ENCODE assay signal across 18 cellular contexts in genomic region chr2:64938607-64939285, GRCh38. TPM values are rescaled to one million over a fixed set of nuclear protein-coding genes. Genes with fewer than 3 reads are reported as not detected.
DNase-seq lines count a peak whose midpoint lies in the region; ATAC-seq, FAIRE-seq and TF ChIP-seq lines count a peak whose summit lies in the region.
"Had no signal": no experiment of that assay in that cellular context is flagged by ENCODE, and none has a peak within 500 bp of the region (broad histone marks: within the 10 kb centered on the region; RNA-seq: fewer than 3 reads in every experiment).

No MANE protein-coding gene starts in this region.

- H2BK12ac ChIP-seq in H9 (ENCODE audit: insufficient read length, low read depth, low read length): no peak overlapping the region

- no peak overlapping the region for H3T11ph ChIP-seq in H9 (ENCODE audit: low read length)

- H3K9ac ChIP-seq in OCI-LY1 (ENCODE audit: low read length) (peak overlapping the region; percentile 51), H9 (ENCODE audit: extremely low read depth, insufficient read length, low read length) (no peak overlapping the region)

- no peak overlapping the region for H3K4ac ChIP-seq in H9 (ENCODE audit: low read depth, low read length)

- no peak overlapping the region for H3K18ac ChIP-seq in H9 (ENCODE audit: insufficient read length, low read depth, low read length)

- TF ChIP-seq POLR2A in GM12892 (IDR thresholded peaks at IDR 0.05; ENCODE audit: low read depth, low read length) (no peak; the same call in none of the 2 replicates), uterus (IDR thresholded peaks at IDR 0.05) (no peak)

- 100% methylated on average over 2 of the region's 7 CpGs for WGBS in H9 (ENCODE audit: extremely low coverage, insufficient read length, low lambda C conversion rate)

- no peak overlapping the region for H2BK120ac ChIP-seq in H9 (ENCODE audit: low read depth, low read length, poor library complexity, severe bottlenecking)

- no peaks in the 10 kb centered on the region for H3K27me3 ChIP-seq in CD4-positive, CD25-positive, alpha-beta regulatory T cell (ENCODE audit: control insufficient read depth, insufficient read depth, low read length)
- H3K27me3 ChIP-seq in OCI-LY1 (ENCODE audit: insufficient read depth, low read length): no peaks in the 10 kb centered on the region
- no peaks in the 10 kb centered on the region for H3K27me3 ChIP-seq in lower lobe of right lung (ENCODE audit: low read depth)
- no peaks in the 10 kb centered on the region for H3K27me3 ChIP-seq in uterus
- no peaks in the 10 kb centered on the region for H3K27me3 ChIP-seq in H9 (ENCODE audit: insufficient read depth, low read length)
- H3K27me3 ChIP-seq: right atrium auricular region had no signal

- H2AK5ac ChIP-seq in H9 (ENCODE audit: insufficient read length, low read length): no peak overlapping the region

- H2BK20ac ChIP-seq in H9 (ENCODE audit: low read depth, low read length, poor library complexity, severe bottlenecking): no peak overlapping the region

- no peaks in the 10 kb centered on the region for H3K79me2 ChIP-seq in OCI-LY1 (ENCODE audit: insufficient read depth, low read length)
- no peaks in the 10 kb centered on the region for H3K79me2 ChIP-seq in H9 (ENCODE audit: insufficient read depth, low read length)

- no peaks in the 10 kb centered on the region for H3K23me2 ChIP-seq in H9 (ENCODE audit: insufficient read length, low read depth, low read length, poor library complexity, severe bottlenecking)

- H3K36me3 Mint-ChIP-seq in CD4-positive, CD25-positive, alpha-beta regulatory T cell: no peaks in the 10 kb centered on the region
- peaks cover 0 to 10% (median 4%) of the 10 kb centered on the region in 3 experiments; a peak in 4 of 7 replicates for H3K36me3 Mint-ChIP-seq in H9 (ENCODE audit: insufficient read depth in 1 of 3, low read depth in 3 of 3)
- H3K36me3 Mint-ChIP-seq: CD8-positive, alpha-beta memory T cell had no signal

- peak overlapping the region; percentile 90 to 94 (median 91) for H3K27ac Mint-ChIP-seq in CD4-positive, CD25-positive, alpha-beta regulatory T cell
- H3K27ac Mint-ChIP-seq in H9: no peak overlapping the region; a peak in 1 of 7 replicates
- H3K27ac Mint-ChIP-seq: activated naive CD8-positive, alpha-beta T cell treated with anti-CD3 and anti-CD28 coated beads, Interleukin-2, amount 50 U/mL, for 24 hours had no signal

- H3K4me1 Mint-ChIP-seq in CD4-positive, CD25-positive, alpha-beta regulatory T cell: peaks cover 15 to 21% (median 16%) of the 10 kb centered on the region in 4 donors
- H3K4me1 Mint-ChIP-seq in H9: peaks cover 15 to 16% of the 10 kb centered on the region in 2 experiments

- H3K27me3 Mint-ChIP-seq in CD4-positive, CD25-positive, alpha-beta regulatory T cell: no peaks in the 10 kb centered on the region
- peaks cover 8% of the 10 kb centered on the region for H3K27me3 Mint-ChIP-seq in H9 (ENCODE audit: low read depth)
- H3K27me3 Mint-ChIP-seq: activated naive CD8-positive, alpha-beta T cell treated with anti-CD3 and anti-CD28 coated beads, Interleukin-2, amount 50 U/mL, for 24 hours had no signal

- no peak overlapping the region for H4K91ac ChIP-seq in H9 (ENCODE audit: insufficient read length, low read depth, low read length)

- no peaks in the 10 kb centered on the region for H3K36me3 ChIP-seq in CD4-positive, CD25-positive, alpha-beta regulatory T cell (ENCODE audit: control insufficient read depth, insufficient read depth, low read length)
- no peaks in the 10 kb centered on the region; the same call in 1 of the 2 replicates for H3K36me3 ChIP-seq in OCI-LY1 (ENCODE audit: insufficient read depth, low read length)
- H3K36me3 ChIP-seq in lower lobe of right lung: no peaks in the 10 kb centered on the region
- H3K36me3 ChIP-seq in uterus: no peaks in the 10 kb centered on the region
- H3K36me3 ChIP-seq: right atrium auricular region had no signal

- H4K8ac ChIP-seq in H9 (replicated peaks; ENCODE audit: insufficient read length, low read depth, low read length): no peak overlapping the region

- no peak for DNase-seq in CD4-positive, CD25-positive, alpha-beta regulatory T cell
- DNase-seq in GM12892 (ENCODE audit: insufficient read length): no peak
- no peak for DNase-seq in lower lobe of right lung
- no peak for DNase-seq in uterus
- DNase-seq in NCI-H524 treated with DMSO at 0.1 percent for 48 hours (lab: John Stamatoyannopoulos, UW): no peak
- no peak for DNase-seq in H9
- DNase-seq in SHP77 treated with DMSO at 0.1 percent for 48 hours (lab: John Stamatoyannopoulos, UW): no peak
- DNase-seq: activated naive CD8-positive, alpha-beta T cell treated with anti-CD3 and anti-CD28 coated beads, Interleukin-2, amount 50 U/mL, for 24 hours; CD8-positive, alpha-beta memory T cell; EL; NCI-H1417 treated with DMSO at 0.1 percent for 48 hours had no signal

- no peak for ATAC-seq in CD4-positive, CD25-positive, alpha-beta regulatory T cell (ENCODE audit: low read depth in 2 of 2)
- no peak for ATAC-seq in lower lobe of right lung

- intact Hi-C loops in lower lobe of right lung (cut with DNase I) (no loop called here), uterus (cut with DNase I; ENCODE audit: low total_unique reads) (no loop called here)

- no peak overlapping the region for H3K23ac ChIP-seq in H9 (ENCODE audit: insufficient read length, low read depth, low read length)

- H2BK15ac ChIP-seq in H9 (ENCODE audit: low read depth, low read length): no peak overlapping the region

- H4K5ac ChIP-seq in H9 (ENCODE audit: insufficient read length, low read depth, low read length): no peak overlapping the region

- no peaks in the 10 kb centered on the region for H3K9me3 ChIP-seq in CD4-positive, CD25-positive, alpha-beta regulatory T cell (ENCODE audit: control insufficient read depth in 2 of 2, low read length in 2 of 2)
- H3K9me3 ChIP-seq in OCI-LY1 (ENCODE audit: low read length) (peaks cover 4% of the 10 kb centered on the region; the same call in 1 of the 2 replicates), lower lobe of right lung (no peaks in the 10 kb centered on the region), uterus (no peaks in the 10 kb centered on the region), H9 (ENCODE audit: control insufficient read depth, low read depth, low read length) (no peaks in the 10 kb centered on the region)
- H3K9me3 ChIP-seq: right atrium auricular region had no signal

- no peak overlapping the region for H3K27ac ChIP-seq in CD4-positive, CD25-positive, alpha-beta regulatory T cell (ENCODE audit: insufficient read depth, low read length, poor library complexity, severe bottlenecking)
- H3K27ac ChIP-seq in OCI-LY1 (ENCODE audit: low read depth, low read length, poor library complexity, severe bottlenecking) (peak overlapping the region; percentile 93), lower lobe of right lung (peak overlapping the region; percentile 6), uterus (no peak overlapping the region), H9 (ENCODE audit: insufficient read length, low read depth, low read length) (no peak overlapping the region)
- H3K27ac ChIP-seq: right atrium auricular region had no signal

- no peak overlapping the region for H2AFZ ChIP-seq in OCI-LY1 (ENCODE audit: low read length)
- H2AFZ ChIP-seq in H9 (ENCODE audit: low read length): no peak overlapping the region

- H3K14ac ChIP-seq in H9 (ENCODE audit: insufficient read depth, low read length): no peak overlapping the region; the same call in 1 of the 2 replicates

- FAIRE-seq in GM12892 (lab: Jason Lieb, UNC): peak; percentile 83
- FAIRE-seq: bronchial epithelial cell, frontal cortex, HTR-8/SVneo, urothelium cell line had no signal

- H3K9me2 ChIP-seq in OCI-LY1 (ENCODE audit: low read depth, low read length): no peaks in the 10 kb centered on the region

- peak overlapping the region; percentile 71 for H3K4me2 ChIP-seq in OCI-LY1 (ENCODE audit: low read length)
- H3K4me2 ChIP-seq in H9 (ENCODE audit: insufficient read depth, insufficient read length, low read length): no peak overlapping the region

- H3K56ac ChIP-seq in H9 (ENCODE audit: insufficient read length, low read depth, low read length): no peak overlapping the region

- no peak for TF ChIP-seq CTCF in OCI-LY1 (IDR thresholded peaks at IDR 0.05; ENCODE audit: low read length)
- no peak for TF ChIP-seq CTCF in lower lobe of right lung (IDR thresholded peaks at IDR 0.05)
- no peak for TF ChIP-seq CTCF in uterus (IDR thresholded peaks at IDR 0.05)
- TF ChIP-seq CTCF in H9 (conservative IDR thresholded peaks at IDR 0.05): no peak

- peak overlapping the region in 2 of 4 donors; percentile 75 to 85 for H3K4me3 Mint-ChIP-seq in CD4-positive, CD25-positive, alpha-beta regulatory T cell
- no peak overlapping the region for H3K4me3 Mint-ChIP-seq in H9
- H3K4me3 Mint-ChIP-seq: activated T-helper 17 cell treated with anti-CD3 and anti-CD28 coated beads, Interleukin-2, amount 50 U/mL, for 72 hours had no signal

- peak overlapping the region; percentile 63 for H3K4me3 ChIP-seq in CD4-positive, CD25-positive, alpha-beta regulatory T cell (ENCODE audit: low read depth, low read length)
- H3K4me3 ChIP-seq in OCI-LY1 (ENCODE audit: low read depth, low read length, poor library complexity, severe bottlenecking) (peak overlapping the region; percentile 45), lower lobe of right lung (no peak overlapping the region), uterus (no peak overlapping the region)
- H3K4me3 ChIP-seq: right atrium auricular region had no signal

- no peaks in the 10 kb centered on the region for H3F3A ChIP-seq in OCI-LY1 (ENCODE audit: insufficient read depth, low read length)

- H2BK5ac ChIP-seq in H9 (ENCODE audit: insufficient read length, low read length): no peak overlapping the region

- H3K4me1 ChIP-seq in CD4-positive, CD25-positive, alpha-beta regulatory T cell (ENCODE audit: control insufficient read depth, insufficient read depth, low read length, poor library complexity, severe bottlenecking): peaks cover 10% of the 10 kb centered on the region
- H3K4me1 ChIP-seq in OCI-LY1 (ENCODE audit: insufficient read depth, low read length, severe bottlenecking) (peaks cover 54% of the 10 kb centered on the region), lower lobe of right lung (no peaks in the 10 kb centered on the region), uterus (no peaks in the 10 kb centered on the region), H9 (ENCODE audit: insufficient read depth, low read length) (no peaks in the 10 kb centered on the region; the same call in 1 of the 2 replicates)

- no peaks in the 10 kb centered on the region for H4K20me1 ChIP-seq in OCI-LY1 (ENCODE audit: insufficient read depth, low read length)
- no peaks in the 10 kb centered on the region for H4K20me1 ChIP-seq in H9 (ENCODE audit: control insufficient read depth, insufficient read depth, insufficient read length)

- H3K79me1 ChIP-seq in H9 (ENCODE audit: insufficient read depth, low read depth, low read length, poor library complexity, severe bottlenecking): no peaks in the 10 kb centered on the region

- no peaks in the 10 kb centered on the region for H3K9me3 Mint-ChIP-seq in CD4-positive, CD25-positive, alpha-beta regulatory T cell
- H3K9me3 Mint-ChIP-seq in H9: peaks cover 9% of the 10 kb centered on the region in 2 experiments; a peak in 4 of 5 replicates
- H3K9me3 Mint-ChIP-seq: activated naive CD8-positive, alpha-beta T cell treated with anti-CD3 and anti-CD28 coated beads, Interleukin-2, amount 50 U/mL, for 24 hours; activated T-helper 17 cell treated with anti-CD3 and anti-CD28 coated beads, Interleukin-2, amount 50 U/mL, for 72 hours; CD8-positive, alpha-beta memory T cell had no signal

RNA-seq across cellular contexts. Expression of gene SLC1A4, which starts 50.5 kb away (rescaled TPM):
- 22.1 TPM for total RNA-seq in CD4-positive, CD25-positive, alpha-beta regulatory T cell
- polyA plus RNA-seq in CD4-positive, CD25-positive, alpha-beta regulatory T cell: 10 to 100 TPM in 3 of 4 donors, 1 to 10 TPM in 1; 8.1 to 18.4 (median 12.6) TPM
- 17.6 TPM for polyA plus RNA-seq in GM12892 (2012; ENCODE audit: missing spikeins)
- total RNA-seq in lower lobe of right lung (9.7 TPM), uterus (10 to 100 TPM in 2 of 4 donors, 1 to 10 TPM in 2; 6.9 to 36.6 (median 12.7) TPM), H9 (2021) (1.1 and 1.9 TPM in 2 replicates)

Comparison
In these comparisons a context has a peak if more than half of its experiments do, and no peak if none do; other contexts are left out.
1. H3K27ac ChIP-seq: peak in OCI-LY1 (single experiment) and lower lobe of right lung (single experiment); none in CD4-positive, CD25-positive, alpha-beta regulatory T cell (single experiment), uterus (0 of 2) and H9 (single experiment).
2. H3K4me3 ChIP-seq: peak in CD4-positive, CD25-positive, alpha-beta regulatory T cell (single experiment) and OCI-LY1 (single experiment); none in lower lobe of right lung (single experiment) and uterus (0 of 2).
3. H3K27ac Mint-ChIP-seq: peak in CD4-positive, CD25-positive, alpha-beta regulatory T cell (3 of 3); none in H9 (0 of 3).